Comparison of ENCODE assay signal across 17 cellular contexts in genomic region chr13:114010401-114011101, GRCh38. TPM values are rescaled to one million over a fixed set of nuclear protein-coding genes. Genes with fewer than 3 reads are reported as not detected.
DNase-seq lines count a peak whose midpoint lies in the region; ATAC-seq and TF ChIP-seq lines count a peak whose summit lies in the region.
"Had no signal": no experiment of that assay in that cellular context is flagged by ENCODE, and none has a peak within 500 bp of the region (broad histone marks: within the 10 kb centered on the region; RNA-seq: fewer than 3 reads in every experiment).

No MANE protein-coding gene starts in this region.

- no peaks in the 10 kb centered on the region for H3K9me2 ChIP-seq in SK-N-SH

- peak; percentile 65 for DNase-seq in SK-N-SH
- DNase-seq in GM10266 (ENCODE audit: extremely low spot score) = peak; percentile 69
- peak; percentile 32 for DNase-seq in natural killer cell treated with Interleukin-12 subunit alpha and Interleukin-12 subunit beta and Interleukin-15 and Interleukin-18, amount 100 ng/mL, for 72 hours (ENCODE audit: low spot score)
- DNase-seq in uterus = no peak
- DNase-seq in nucleus accumbens (lab: John Stamatoyannopoulos, UW) = no peak
- DNase-seq: 8988T; activated CD8-positive, alpha-beta memory T cell treated with anti-CD3 and anti-CD28 coated beads, Interleukin-2, amount 50 U/mL, for 48 hours; anterior cingulate cortex; NCI-H146; ovary had no signal

- peak overlapping the region; percentile 86 for H3K27ac Mint-ChIP-seq in activated naive CD8-positive, alpha-beta T cell
- H3K27ac Mint-ChIP-seq in natural killer cell treated with Interleukin-12 subunit alpha and Interleukin-12 subunit beta and Interleukin-15 and Interleukin-18, amount 100 ng/mL, for 72 hours = peak overlapping the region in 1 of 2 donors; percentile 74

- H3F3A ChIP-seq in SK-N-SH (replicated peaks; ENCODE audit: insufficient read depth) = no peaks in the 10 kb centered on the region

- H3K4me1 ChIP-seq in SK-N-SH (ENCODE audit: control insufficient read depth in 1 of 2, insufficient read depth in 2 of 2, low read depth in 1 of 2, low read length in 1 of 2) (no peaks in the 10 kb centered on the region), uterus (no peaks in the 10 kb centered on the region)
- H3K4me1 ChIP-seq: BLaER1 treated with 17β-estradiol and CSF1 and Interleukin-3, amounts not matched to agents 10 nM and 100 nM had no signal

- H3K36me3 ChIP-seq in SK-N-SH (replicated peaks in 1 of 2; ENCODE audit: control insufficient read depth in 1 of 2, insufficient read depth in 2 of 2, low read length in 1 of 2) (peaks cover 12 to 28% of the 10 kb centered on the region in 2 experiments), uterus (no peaks in the 10 kb centered on the region)
- H3K36me3 ChIP-seq: ovary had no signal

- H4K20me1 ChIP-seq in SK-N-SH (ENCODE audit: insufficient read depth) = no peaks in the 10 kb centered on the region

- no peaks in the 10 kb centered on the region for H3K9me3 ChIP-seq in SK-N-SH
- no peaks in the 10 kb centered on the region for H3K9me3 ChIP-seq in uterus
- H3K9me3 ChIP-seq: BLaER1 treated with 17β-estradiol and CSF1 and Interleukin-3, amounts not matched to agents 10 nM and 100 nM; ovary had no signal

- H3K4me3 Mint-ChIP-seq in activated naive CD8-positive, alpha-beta T cell = no peak overlapping the region
- no peak overlapping the region for H3K4me3 Mint-ChIP-seq in natural killer cell treated with Interleukin-12 subunit alpha and Interleukin-12 subunit beta and Interleukin-15 and Interleukin-18, amount 100 ng/mL, for 72 hours

- POLR2A ChIA-PET in SK-N-SH (lab: Yijun Ruan, JAX) = no interaction called here

- TF ChIP-seq CTCF in SK-N-SH (IDR thresholded peaks at IDR 0.05) = no peak
- no peak for TF ChIP-seq CTCF in GM10266 (IDR thresholded peaks at IDR 0.05; ENCODE audit: control insufficient read depth, insufficient read depth, low read depth, missing control alignments)
- no peak for TF ChIP-seq CTCF in uterus (IDR thresholded peaks at IDR 0.05)

- no peaks in the 10 kb centered on the region for H3K36me3 Mint-ChIP-seq in activated naive CD8-positive, alpha-beta T cell
- H3K36me3 Mint-ChIP-seq in natural killer cell treated with Interleukin-12 subunit alpha and Interleukin-12 subunit beta and Interleukin-15 and Interleukin-18, amount 100 ng/mL, for 72 hours = peaks cover 5% of the 10 kb centered on the region

- H3K9ac ChIP-seq in SK-N-SH = no peak overlapping the region
- H3K9ac ChIP-seq: BLaER1 treated with 17β-estradiol and CSF1 and Interleukin-3, amounts not matched to agents 10 nM and 100 nM had no signal

- H3K4me2 ChIP-seq in SK-N-SH = no peak overlapping the region
- H3K4me2 ChIP-seq: BLaER1 treated with 17β-estradiol and CSF1 and Interleukin-3, amounts not matched to agents 10 nM and 100 nM had no signal

- TF ChIP-seq POLR2A in uterus (IDR thresholded peaks at IDR 0.05) = no peak

- no peak overlapping the region for H2AFZ ChIP-seq in SK-N-SH (ENCODE audit: low read depth)

- H3K27ac ChIP-seq in SK-N-SH (ENCODE audit: low read depth in 2 of 2, low read length in 1 of 2) = no peak overlapping the region
- H3K27ac ChIP-seq in uterus = no peak overlapping the region
- H3K27ac ChIP-seq: BLaER1 treated with 17β-estradiol and CSF1 and Interleukin-3, amounts not matched to agents 10 nM and 100 nM; coronary artery; ovary had no signal

- H3K4me3 ChIP-seq in SK-N-SH (ENCODE audit: low read depth in 2 of 2, low read length in 1 of 2) = no peak overlapping the region
- no peak overlapping the region for H3K4me3 ChIP-seq in uterus
- H3K4me3 ChIP-seq: BLaER1 treated with 17β-estradiol and CSF1 and Interleukin-3, amounts not matched to agents 10 nM and 100 nM; coronary artery; ovary had no signal

- intact Hi-C loops in uterus (cut with DNase I; ENCODE audit: low total_unique reads) = no loop called here

- 94% methylated on average over 35 of the region's 37 CpGs for WGBS in SK-N-SH (ENCODE audit: low lambda C conversion rate)

- no peaks in the 10 kb centered on the region for H3K79me2 ChIP-seq in SK-N-SH (ENCODE audit: insufficient read depth)

- no peak for TF ChIP-seq RAD21 in SK-N-SH (IDR thresholded peaks at IDR 0.05; ENCODE audit: low read length)

- no peaks in the 10 kb centered on the region for H3K27me3 ChIP-seq in SK-N-SH (ENCODE audit: insufficient read depth)
- H3K27me3 ChIP-seq in uterus = no peaks in the 10 kb centered on the region
- H3K27me3 ChIP-seq: BLaER1 treated with 17β-estradiol and CSF1 and Interleukin-3, amounts not matched to agents 10 nM and 100 nM; ovary had no signal

- TF ChIP-seq EP300 in SK-N-SH (IDR thresholded peaks at IDR 0.05; ENCODE audit: borderline replicate concordance in 1 of 2, low read depth in 1 of 2, low read length in 1 of 2) = no peak

- H3K9me3 Mint-ChIP-seq in activated naive CD8-positive, alpha-beta T cell (ENCODE audit: low read depth) = no peaks in the 10 kb centered on the region
- H3K9me3 Mint-ChIP-seq in natural killer cell treated with Interleukin-12 subunit alpha and Interleukin-12 subunit beta and Interleukin-15 and Interleukin-18, amount 100 ng/mL, for 72 hours = no peaks in the 10 kb centered on the region

- ATAC-seq in SK-N-SH treated with all-trans-retinoic acid at 6 μM for 48 hours (no peak), HG02885 (IDR thresholded peaks at IDR 0.05; ENCODE audit: poor library complexity, unreplicated experiment) (no peak)
- no peak for ATAC-seq in natural killer cell treated with Interleukin-12 subunit alpha and Interleukin-12 subunit beta and Interleukin-15 and Interleukin-18, amount 100 ng/mL, for 72 hours

- CTCF ChIA-PET in SK-N-SH (lab: Yijun Ruan, JAX) = no interaction called here

- peaks cover 8% of the 10 kb centered on the region for H3K4me1 Mint-ChIP-seq in activated naive CD8-positive, alpha-beta T cell (ENCODE audit: low read depth)
- peaks cover 0 to 5% of the 10 kb centered on the region in 2 donors for H3K4me1 Mint-ChIP-seq in natural killer cell treated with Interleukin-12 subunit alpha and Interleukin-12 subunit beta and Interleukin-15 and Interleukin-18, amount 100 ng/mL, for 72 hours (ENCODE audit: low read depth in 2 of 2)

- H3K27me3 Mint-ChIP-seq in activated naive CD8-positive, alpha-beta T cell = no peaks in the 10 kb centered on the region
- no peaks in the 10 kb centered on the region for H3K27me3 Mint-ChIP-seq in natural killer cell treated with Interleukin-12 subunit alpha and Interleukin-12 subunit beta and Interleukin-15 and Interleukin-18, amount 100 ng/mL, for 72 hours

TF ChIP-seq in SK-N-SH, 30 proteins besides CTCF, POLR2A, EP300 and RAD21 (continues in another document):
- no peak for TF ChIP-seq GATA2 (CRISPR knock-in tag; IDR thresholded peaks at IDR 0.05)
- TF ChIP-seq FOSL2 (IDR thresholded peaks at IDR 0.05; ENCODE audit: borderline replicate concordance, low read depth) = no peak
- TF ChIP-seq SMC3 (IDR thresholded peaks at IDR 0.05; ENCODE audit: low read depth, low read length) = no peak
- no peak for TF ChIP-seq SIN3A (IDR thresholded peaks at IDR 0.05; ENCODE audit: borderline replicate concordance, low read depth, low read length)
- no peak for TF ChIP-seq JUND (IDR thresholded peaks at IDR 0.05)
- TF ChIP-seq NFIC (IDR thresholded peaks at IDR 0.05; ENCODE audit: borderline replicate concordance) = no peak
- no peak for TF ChIP-seq MAX (IDR thresholded peaks at IDR 0.05; ENCODE audit: low read depth)
- TF ChIP-seq USF1 (IDR thresholded peaks at IDR 0.05; ENCODE audit: borderline replicate concordance, low read depth) = no peak
- TF ChIP-seq FOXM1 (IDR thresholded peaks at IDR 0.05; ENCODE audit: low read depth) = no peak
- TF ChIP-seq TCF12 (IDR thresholded peaks at IDR 0.05) = no peak
- TF ChIP-seq GABPA (IDR thresholded peaks at IDR 0.05; ENCODE audit: low read depth) = no peak

TF ChIP-seq in SK-N-SH treated with all-trans-retinoic acid at 6 μM for 48 hours, 23 proteins besides CTCF, POLR2A, EP300 and RAD21 (continues in another document):
- TF ChIP-seq BACH2 (CRISPR knock-in tag; IDR thresholded peaks at IDR 0.05; ENCODE audit: borderline replicate concordance) (no peak), RARB (CRISPR knock-in tag; IDR thresholded peaks at IDR 0.05) (no peak), OSR1 (CRISPR knock-in tag; IDR thresholded peaks at IDR 0.05) (no peak), ESRRG (CRISPR knock-in tag; IDR thresholded peaks at IDR 0.05) (no peak), ZNF70 (CRISPR knock-in tag; IDR thresholded peaks at IDR 0.05) (no peak), ISL1 (CRISPR knock-in tag; IDR thresholded peaks at IDR 0.05) (no peak), SNAI2 (CRISPR knock-in tag; IDR thresholded peaks at IDR 0.05) (no peak), TOX (CRISPR knock-in tag; IDR thresholded peaks at IDR 0.05; ENCODE audit: borderline replicate concordance) (no peak), ZNF565 (CRISPR knock-in tag; conservative IDR thresholded peaks at IDR 0.05; ENCODE audit: low read depth) (no peak), CREB5 (CRISPR knock-in tag; IDR thresholded peaks at IDR 0.05; ENCODE audit: low read depth) (no peak)

RNA-seq across cellular contexts. Expression of gene C13orf46, which starts 36.7 kb away (rescaled TPM):
- 0.96 and 1.7 TPM in 2 replicates for polyA plus RNA-seq in SK-N-SH (2012; rRNA removed)
- polyA plus RNA-seq in SK-N-SH (2012; cell fraction: cytosol; rRNA removed) = 0.21 and 0.56 TPM in 2 replicates
- polyA plus RNA-seq in SK-N-SH (2012; cell fraction: nucleus; rRNA removed) = 2.6 and 3.3 TPM in 2 replicates
- total RNA-seq in natural killer cell treated with Interleukin-12 subunit alpha and Interleukin-12 subunit beta and Interleukin-15 and Interleukin-18, amount 100 ng/mL, for 72 hours = 1 to 10 TPM in 1 of 2 donors, under 1 TPM in 1; 0.64 to 1.4 TPM
- total RNA-seq in uterus = 1 to 10 TPM in 1 of 4 donors, under 1 TPM in 1, not detected in 2; 0.07 to 1.7 TPM
- total RNA-seq: epithelial cell of proximal tubule, SK-MEL-5 had no signal

Comparison
In these comparisons a context has a peak if more than half of its experiments do, and no peak if none do; other contexts are left out.
1. DNase-seq: peak in SK-N-SH (single experiment), GM10266 (single experiment) and natural killer cell treated with Interleukin-12 subunit alpha and Interleukin-12 subunit beta and Interleukin-15 and Interleukin-18, amount 100 ng/mL, for 72 hours (single experiment); none in uterus (0 of 2) and nucleus accumbens (0 of 56).